19 cellular contexts compared by ENCODE assay signal in genomic region chr10:128629111-128630096, GRCh38.
DNase-seq lines count a peak whose midpoint lies in the region; ATAC-seq, FAIRE-seq and TF ChIP-seq lines count a peak whose summit lies in the region.
"Had no signal": no experiment of that assay in that cellular context is flagged by ENCODE, and none has a peak within 500 bp of the region (broad histone marks: within the 10 kb centered on the region; RNA-seq: fewer than 3 reads in every experiment).

No MANE protein-coding gene starts in this region.

- intact Hi-C loops in PC-3 (cut with micrococcal nuclease) (no loop called here), mucosa of descending colon (cut with DNase I, micrococcal nuclease) (no loop called here)
- intact Hi-C loops in CD4-positive, alpha-beta memory T cell (cut with micrococcal nuclease) = no loop called here

- H3K4me2 ChIP-seq in PC-3 (ENCODE audit: low read length) = no peak overlapping the region

- H2AFZ ChIP-seq in PC-3 (ENCODE audit: low read length) = no peak overlapping the region
- H2AFZ ChIP-seq: parathyroid adenoma had no signal

- H3K4me3 ChIP-seq in PC-3 (ENCODE audit: low read length) (no peak overlapping the region), mucosa of descending colon (no peak overlapping the region)
- no peak overlapping the region for H3K4me3 ChIP-seq in CD4-positive, alpha-beta memory T cell (ENCODE audit: low read length in 2 of 2)
- H3K4me3 ChIP-seq: SJSA1 had no signal

- H3K36me3 ChIP-seq in PC-3 (ENCODE audit: low read depth, low read length) (no peaks in the 10 kb centered on the region; the same call in 1 of the 2 replicates), mucosa of descending colon (ENCODE audit: low read depth) (no peaks in the 10 kb centered on the region)
- no peaks in the 10 kb centered on the region for H3K36me3 ChIP-seq in CD4-positive, alpha-beta memory T cell (ENCODE audit: insufficient read depth, low read length)
- H3K36me3 ChIP-seq: SJSA1 had no signal

- H3K79me2 ChIP-seq in PC-3 (ENCODE audit: low read length) = no peaks in the 10 kb centered on the region
- H3K79me2 ChIP-seq: parathyroid adenoma had no signal

- no peak overlapping the region for H3K4me3 Mint-ChIP-seq in CD4-positive, alpha-beta memory T cell
- H3K4me3 Mint-ChIP-seq: effector memory CD8-positive, alpha-beta T cell had no signal

- CTCF ChIA-PET in PC-3 (lab: Charles Lee) = no interaction called here
- CTCF ChIA-PET in CD4-positive, alpha-beta memory T cell (lab: Charles Lee; ENCODE audit: partially characterized antibody) = no interaction called here

- no peaks in the 10 kb centered on the region for H3K36me3 Mint-ChIP-seq in CD4-positive, alpha-beta memory T cell

- H4K20me1 ChIP-seq in PC-3 (ENCODE audit: low read length) = no peaks in the 10 kb centered on the region

- no peaks in the 10 kb centered on the region for H3K4me1 ChIP-seq in PC-3 (ENCODE audit: insufficient read depth, low read length)
- no peaks in the 10 kb centered on the region for H3K4me1 ChIP-seq in mucosa of descending colon (ENCODE audit: low read depth)
- no peaks in the 10 kb centered on the region for H3K4me1 ChIP-seq in CD4-positive, alpha-beta memory T cell (ENCODE audit: insufficient read depth, low read length)
- H3K4me1 ChIP-seq: parathyroid adenoma, SJSA1 had no signal

- H3K27me3 Mint-ChIP-seq in CD4-positive, alpha-beta memory T cell = peaks cover 5 to 6% of the 10 kb centered on the region in 2 donors

- no peaks in the 10 kb centered on the region for H3K9me2 ChIP-seq in PC-3 (replicated peaks; ENCODE audit: low read length)

- in situ Hi-C loops in Caki2 (cut with HindIII; ENCODE audit: low pct_unique_long_range_greater_than_20kb, low sequenced_read_pairs) = no loop called here

- ATAC-seq in PC-3 = no peak
- peak; percentile 69 for ATAC-seq in mucosa of descending colon
- ATAC-seq in GM18519 (IDR thresholded peaks at IDR 0.05; ENCODE audit: low FRiP score, unreplicated experiment) = no peak
- ATAC-seq: effector memory CD8-positive, alpha-beta T cell had no signal

- BruUV-seq in PC-3 (replicated peaks; lab: Mats Ljungman, UMichigan) = no TSS peak

- H3K27ac ChIP-seq in PC-3 (ENCODE audit: low read length) = no peak overlapping the region
- no peak overlapping the region for H3K27ac ChIP-seq in CD4-positive, alpha-beta memory T cell (ENCODE audit: low read depth, low read length)
- H3K27ac ChIP-seq: parathyroid adenoma, SJSA1 had no signal

- no peaks in the 10 kb centered on the region for H3K27me3 ChIP-seq in PC-3 (ENCODE audit: low read length)
- no peaks in the 10 kb centered on the region for H3K27me3 ChIP-seq in CD4-positive, alpha-beta memory T cell (ENCODE audit: insufficient read depth, low read length)
- H3K27me3 ChIP-seq: SJSA1 had no signal

- no peaks in the 10 kb centered on the region for H3K4me1 Mint-ChIP-seq in CD4-positive, alpha-beta memory T cell

- no peak overlapping the region for H3K27ac Mint-ChIP-seq in CD4-positive, alpha-beta memory T cell
- H3K27ac Mint-ChIP-seq: effector memory CD8-positive, alpha-beta T cell had no signal

- H3K9me3 ChIP-seq in PC-3 (ENCODE audit: low read length) = no peaks in the 10 kb centered on the region
- no peaks in the 10 kb centered on the region for H3K9me3 ChIP-seq in mucosa of descending colon
- no peaks in the 10 kb centered on the region for H3K9me3 ChIP-seq in CD4-positive, alpha-beta memory T cell (ENCODE audit: control insufficient read depth in 1 of 2, low read length in 2 of 2)
- H3K9me3 ChIP-seq: SJSA1 had no signal

- H3F3A ChIP-seq in PC-3 (ENCODE audit: low read length, unreplicated experiment) = no peaks in the 10 kb centered on the region

- H3K9ac ChIP-seq in PC-3 (ENCODE audit: low read length) = no peak overlapping the region
- H3K9ac ChIP-seq: parathyroid adenoma had no signal

- POLR2A ChIA-PET in PC-3 (lab: Charles Lee; ENCODE audit: unreplicated experiment) = no interaction called here
- POLR2A ChIA-PET in CD4-positive, alpha-beta memory T cell (lab: Charles Lee; ENCODE audit: partially characterized antibody) = no interaction called here

- no peak for TF ChIP-seq CTCF in PC-3 (conservative IDR thresholded peaks at IDR 0.05; ENCODE audit: low read depth, low read length)
- no peak for TF ChIP-seq CTCF in mucosa of descending colon (IDR thresholded peaks at IDR 0.05)

- FAIRE-seq in HTR-8/SVneo (lab: Jason Lieb, UNC) = no peak
- FAIRE-seq: islet of Langerhans had no signal

- DNase-seq in Caki2 (ENCODE audit: low read depth) (peak; percentile 85), PC-3 (peak; percentile 47), dermis microvascular lymphatic vessel endothelial cell (ENCODE audit: low read depth in 2 of 2) (peak; percentile 22 to 72), mucosa of descending colon (no peak), middle frontal gyrus (ENCODE audit: extremely low spot score, low spot score) (no peak), HTR-8/SVneo (ENCODE audit: insufficient read length, low spot score) (no peak)
- no peak for DNase-seq in CD4-positive, alpha-beta memory T cell
- DNase-seq: activated CD8-positive, alpha-beta memory T cell treated with anti-CD3 and anti-CD28 coated beads for 24 hours; activated effector memory CD4-positive, alpha-beta T cell treated with anti-CD3 and anti-CD28 coated beads, Interleukin-2, amount 50 U/mL, for 16 hours; effector memory CD8-positive, alpha-beta T cell; Karpas-422; NCI-H187 treated with DMSO at 0.1 percent for 48 hours; NCI-H774; stimulated activated CD4-positive, alpha-beta T cell treated with anti-CD3 and anti-CD28 coated beads, Interleukin-12 subunit alpha, Interleukin-12 subunit beta, amount 100 ng/mL, for 4 hours; substantia nigra had no signal

- peaks cover 0 to 6% (median 0%) of the 10 kb centered on the region in 8 donors for H3K9me3 Mint-ChIP-seq in CD4-positive, alpha-beta memory T cell

Comparison
In these comparisons a context has a peak if more than half of its experiments do, and no peak if none do; other contexts are left out.
1. DNase-seq: peak in Caki2 (single experiment), PC-3 (single experiment) and dermis microvascular lymphatic vessel endothelial cell (2 of 2); none in mucosa of descending colon (0 of 3), middle frontal gyrus (single experiment), HTR-8/SVneo (single experiment) and CD4-positive, alpha-beta memory T cell (0 of 5).